Comparison of ENCODE assay signal across 32 cellular contexts in genomic region chr1:226384717-226385116, GRCh38.
"Had no signal": no experiment of that assay in that cellular context is flagged by ENCODE, and none has a peak within 500 bp of the region (broad histone marks: within the 10 kb centered on the region; RNA-seq: fewer than 3 reads in every experiment).

No MANE protein-coding gene starts in this region.

- H3K4me3 Mint-ChIP-seq: activated B cell treated with CpG ODN at 0.5 μM for 24 hours; activated CD4-positive, alpha-beta T cell treated with anti-CD3 and anti-CD28 coated beads, Interleukin-2, amount 10 ng/mL, durations not matched to agents 24 days and 14 days; activated CD8-positive, alpha-beta T cell treated with anti-CD3 and anti-CD28 coated beads for 36 hours; activated naive CD4-positive, alpha-beta T cell treated with anti-CD3 and anti-CD28 coated beads, Interleukin-2, amount 10 ng/mL, durations not matched to agents 7 days and 5 days; activated naive CD8-positive, alpha-beta T cell treated with anti-CD3 and anti-CD28 coated beads, Interleukin-2, amount 10 ng/mL, durations not matched to agents 7 days and 5 days; activated T-cell treated with anti-CD3 and anti-CD28 coated beads, Interleukin-2, amount 50 U/mL, for 4 hours; activated T-helper 1 cell treated with anti-CD3 and anti-CD28 coated beads, Interleukin-12 subunit alpha, Interleukin-12 subunit beta, Interleukin-2, Interleukin-4 antibody, amounts not matched to agents 30 ng/mL and 10 ng/mL and 1 ng/mL, durations not matched to agents 14 hours and 24 hours and 36 hours; brain; effector memory CD8-positive, alpha-beta T cell; T-helper 17 cell; T-helper 2 cell treated with Interferon-gamma antibody and Interleukin-4, amounts not matched to agents 5 μg/mL and 100 μg/mL, for 36 hours had no signal

- H3K9me3 ChIP-seq: ascending aorta, breast epithelium, esophagus muscularis mucosa, gastrocnemius medialis, heart right ventricle had no signal

- H3K27ac Mint-ChIP-seq: activated B cell treated with CpG ODN at 0.5 μM for 24 hours; activated CD4-positive, alpha-beta T cell treated with anti-CD3 and anti-CD28 coated beads, Interleukin-2, amount 10 ng/mL, durations not matched to agents 24 days and 14 days; activated CD8-positive, alpha-beta T cell treated with anti-CD3 and anti-CD28 coated beads for 36 hours; activated naive CD4-positive, alpha-beta T cell treated with anti-CD3 and anti-CD28 coated beads, Interleukin-2, amount 10 ng/mL, durations not matched to agents 7 days and 5 days; activated naive CD8-positive, alpha-beta T cell treated with anti-CD3 and anti-CD28 coated beads, Interleukin-2, amount 10 ng/mL, durations not matched to agents 7 days and 5 days; activated T-helper 1 cell treated with anti-CD3 and anti-CD28 coated beads, Interleukin-12 subunit alpha, Interleukin-12 subunit beta, Interleukin-2, Interleukin-4 antibody, amounts not matched to agents 30 ng/mL and 10 ng/mL and 1 ng/mL, durations not matched to agents 14 hours and 24 hours and 36 hours; activated T-helper 2 cell treated with anti-CD3 and anti-CD28 coated beads, Interferon-gamma antibody, Interleukin-2, Interleukin-4, amounts not matched to agents 10 μg/mL and 5 μg/mL and 100 μg/mL, durations not matched to agents 14 hours and 24 hours and 36 hours; brain; effector memory CD8-positive, alpha-beta T cell; T-helper 17 cell; T-helper 2 cell treated with Interferon-gamma antibody and Interleukin-4, amounts not matched to agents 5 μg/mL and 100 μg/mL, for 36 hours had no signal

- ATAC-seq: activated CD4-positive, CD25-positive, alpha-beta regulatory T cell treated with anti-CD3 and anti-CD28 coated beads, Interleukin-2, amount 50 U/mL, for 24 hours; activated CD8-positive, alpha-beta T cell treated with anti-CD3 and anti-CD28 coated beads for 36 hours; activated naive CD4-positive, alpha-beta T cell treated with anti-CD3 and anti-CD28 coated beads, Interleukin-2, amount 50 U/mL, for 72 hours; activated T-cell treated with anti-CD3 and anti-CD28 coated beads, Interleukin-2, amount 50 U/mL, for 4 hours; effector memory CD8-positive, alpha-beta T cell; foreskin keratinocyte; gastrocnemius medialis; heart right ventricle; T-helper 17 cell had no signal

- DNase-seq: activated B cell treated with CpG ODN at 0.5 μM for 24 hours; activated CD4-positive, alpha-beta T cell treated with anti-CD3 and anti-CD28 coated beads, Interleukin-2, amount 10 ng/mL, durations not matched to agents 24 days and 14 days; activated CD8-positive, alpha-beta memory T cell treated with anti-CD3 and anti-CD28 coated beads for 24 hours; activated CD8-positive, alpha-beta T cell treated with anti-CD3 and anti-CD28 coated beads for 36 hours; activated gamma-delta T cell; activated naive CD4-positive, alpha-beta T cell; activated naive CD4-positive, alpha-beta T cell treated with anti-CD3 and anti-CD28 coated beads, Interleukin-2, amount 10 ng/mL, durations not matched to agents 7 days and 5 days; activated naive CD8-positive, alpha-beta T cell treated with anti-CD3 and anti-CD28 coated beads, Interleukin-2, amount 10 ng/mL, durations not matched to agents 7 days and 5 days; activated T-cell treated with anti-CD3 and anti-CD28 coated beads, Interleukin-2, amount 50 U/mL, for 4 hours; caudate nucleus; cortex of kidney; dermis blood vessel endothelial cell; effector CD4-positive, alpha-beta T cell; effector memory CD8-positive, alpha-beta T cell; erythroblast; foreskin keratinocyte; gastrocnemius medialis; glutamatergic neuron; heart right ventricle; T-helper 1 cell; T-helper 17 cell; T1000; WERI-Rb-1 had no signal

- H3K4me3 ChIP-seq: ascending aorta, breast epithelium, esophagus muscularis mucosa, gastrocnemius medialis, heart right ventricle had no signal

- H3K27ac ChIP-seq: ascending aorta, breast epithelium, esophagus muscularis mucosa, foreskin keratinocyte, gastrocnemius medialis, heart right ventricle, WERI-Rb-1 had no signal

- H3K9me3 Mint-ChIP-seq: activated B cell treated with CpG ODN at 0.5 μM for 24 hours; activated CD4-positive, alpha-beta T cell treated with anti-CD3 and anti-CD28 coated beads, Interleukin-2, amount 10 ng/mL, durations not matched to agents 24 days and 14 days; activated CD8-positive, alpha-beta T cell treated with anti-CD3 and anti-CD28 coated beads for 36 hours; activated naive CD4-positive, alpha-beta T cell treated with anti-CD3 and anti-CD28 coated beads, Interleukin-2, amount 10 ng/mL, durations not matched to agents 7 days and 5 days; activated naive CD4-positive, alpha-beta T cell treated with anti-CD3 and anti-CD28 coated beads, Interleukin-2, amount 50 U/mL, for 72 hours; activated naive CD8-positive, alpha-beta T cell treated with anti-CD3 and anti-CD28 coated beads, Interleukin-2, amount 10 ng/mL, durations not matched to agents 7 days and 5 days; activated T-cell treated with anti-CD3 and anti-CD28 coated beads, Interleukin-2, amount 50 U/mL, for 4 hours; activated T-helper 1 cell treated with anti-CD3 and anti-CD28 coated beads, Interleukin-12 subunit alpha, Interleukin-12 subunit beta, Interleukin-2, Interleukin-4 antibody, amounts not matched to agents 30 ng/mL and 10 ng/mL and 1 ng/mL, durations not matched to agents 14 hours and 24 hours and 36 hours; activated T-helper 2 cell treated with anti-CD3 and anti-CD28 coated beads, Interferon-gamma antibody, Interleukin-2, Interleukin-4, amounts not matched to agents 10 μg/mL and 5 μg/mL and 100 μg/mL, durations not matched to agents 14 hours and 24 hours and 36 hours; brain; effector memory CD8-positive, alpha-beta T cell; T-helper 2 cell treated with Interferon-gamma antibody and Interleukin-4, amounts not matched to agents 5 μg/mL and 100 μg/mL, for 36 hours had no signal

- H3K4me1 ChIP-seq: ascending aorta, breast epithelium, esophagus muscularis mucosa, foreskin keratinocyte, gastrocnemius medialis had no signal

- H3K27me3 Mint-ChIP-seq: activated B cell treated with CpG ODN at 0.5 μM for 24 hours; activated CD4-positive, alpha-beta T cell treated with anti-CD3 and anti-CD28 coated beads, Interleukin-2, amount 10 ng/mL, durations not matched to agents 24 days and 14 days; activated CD8-positive, alpha-beta T cell treated with anti-CD3 and anti-CD28 coated beads for 36 hours; activated naive CD4-positive, alpha-beta T cell treated with anti-CD3 and anti-CD28 coated beads, Interleukin-2, amount 10 ng/mL, durations not matched to agents 7 days and 5 days; activated naive CD8-positive, alpha-beta T cell treated with anti-CD3 and anti-CD28 coated beads, Interleukin-2, amount 10 ng/mL, durations not matched to agents 7 days and 5 days; brain; effector memory CD8-positive, alpha-beta T cell; T-helper 17 cell had no signal

- H3K27me3 ChIP-seq: ascending aorta, breast epithelium, esophagus muscularis mucosa, foreskin keratinocyte, gastrocnemius medialis, heart right ventricle had no signal

- H3K4me1 Mint-ChIP-seq: activated B cell treated with CpG ODN at 0.5 μM for 24 hours, brain had no signal
